In genomic region chr10:107163904-107164861, GRCh38 we compare ENCODE assay signal across 12 cellular contexts. TPM values are rescaled to one million over a fixed set of nuclear protein-coding genes. Genes with fewer than 3 reads are reported as not detected.
DNase-seq lines count a peak whose midpoint lies in the region; ATAC-seq and TF ChIP-seq lines count a peak whose summit lies in the region.
"Had no signal": no experiment of that assay in that cellular context is flagged by ENCODE, and none has a peak within 500 bp of the region (broad histone marks: within the 10 kb centered on the region; RNA-seq: fewer than 3 reads in every experiment).

Gene SORCS1 (minus strand): TSS chr10:107164706.

- peak within 1 kb of the TSS; percentile 89 to 94 (median 94) for H3K4me3 Mint-ChIP-seq in brain
- H3K4me3 Mint-ChIP-seq: dendritic cell treated with granulocyte-macrophage colony-stimulating factor and Interleukin-4, amounts not matched to agents 40 ng/mL and 50 ng/mL, for 4 days; HFFc6 had no signal

- TF ChIP-seq POLR2A in sigmoid colon (IDR thresholded peaks at IDR 0.05) = no peak

- peak within 1 kb of the TSS; percentile 74 to 97 (median 89) for H3K27ac Mint-ChIP-seq in brain
- H3K27ac Mint-ChIP-seq: dendritic cell treated with granulocyte-macrophage colony-stimulating factor and Interleukin-4, amounts not matched to agents 40 ng/mL and 50 ng/mL, for 4 days; HFFc6 had no signal

- peak within 1 kb of the TSS; percentile 58 for H3K4me3 ChIP-seq in H7 (ENCODE audit: insufficient read depth, low read depth, low read length)
- peak within 1 kb of the TSS; percentile 45 to 63 (median 55) for H3K4me3 ChIP-seq in sigmoid colon

- TF ChIP-seq EP300 in sigmoid colon (IDR thresholded peaks at IDR 0.05) = no peak

- H3K27me3 ChIP-seq in H7 (ENCODE audit: control insufficient read depth, insufficient read depth, low read length) (peaks cover 30% of the 10 kb centered on the region), sigmoid colon (peaks cover 0 to 44% (median 0%) of the 10 kb centered on the region in 3 donors)

- ATAC-seq in HG03432 (IDR thresholded peaks at IDR 0.05; ENCODE audit: unreplicated experiment) = no peak
- no peak for ATAC-seq in activated CD4-positive, CD25-positive, alpha-beta regulatory T cell treated with anti-CD3 and anti-CD28 coated beads, Interleukin-2, amount 50 U/mL, for 24 hours
- no peak for ATAC-seq in GM18861 (IDR thresholded peaks at IDR 0.05; ENCODE audit: unreplicated experiment)

- intact Hi-C loops in sigmoid colon (cut with DNase I) = loop anchor here (5.0 to 10.0 kb wide), 4 partner anchors 267 to 651 kb away; no protein-coding TSS in a partner anchor

- H3K27ac ChIP-seq in sigmoid colon = peak within 1 kb of the TSS; percentile 46 to 66 (median 60)
- H3K27ac ChIP-seq: uterus had no signal

- H3K9me3 Mint-ChIP-seq in brain = no peaks in the 10 kb centered on the region
- H3K9me3 Mint-ChIP-seq: dendritic cell treated with granulocyte-macrophage colony-stimulating factor and Interleukin-4, amounts not matched to agents 40 ng/mL and 50 ng/mL, for 4 days had no signal

- TF ChIP-seq CTCF in brain (conservative IDR thresholded peaks at IDR 0.05) (no peak), sigmoid colon (IDR thresholded peaks at IDR 0.05) (no peak)

- H3K36me3 ChIP-seq in H7 (replicated peaks; ENCODE audit: control insufficient read depth, insufficient read depth, low read length) = no peaks in the 10 kb centered on the region
- no peaks in the 10 kb centered on the region for H3K36me3 ChIP-seq in sigmoid colon
- H3K36me3 ChIP-seq: uterus had no signal

- WGBS in sigmoid colon, 2 donors = 4 to 7% methylated on average over 105 of the region's 105 CpGs

- peaks cover 57% of the 10 kb centered on the region for H3K4me1 Mint-ChIP-seq in brain

- H3K27me3 Mint-ChIP-seq in brain = peaks cover 28% of the 10 kb centered on the region

- no peaks in the 10 kb centered on the region for H3K9me3 ChIP-seq in sigmoid colon
- H3K9me3 ChIP-seq: uterus had no signal

- peak; percentile 87 for DNase-seq in H7
- DNase-seq in islet precursor cell = peak; percentile 75
- peak; percentile 78 for DNase-seq in sigmoid colon
- DNase-seq in NCI-H1105 treated with DMSO at 0.1 percent for 48 hours (lab: John Stamatoyannopoulos, UW) = no peak
- DNase-seq: HFFc6, MV-4-11 had no signal

- no peaks in the 10 kb centered on the region for H3K36me3 Mint-ChIP-seq in brain

- H3K4me1 ChIP-seq in sigmoid colon = peaks cover 0 to 25% (median 10%) of the 10 kb centered on the region in 4 donors

RNA-seq across cellular contexts. Expression of gene SORCS1, which starts in this region (rescaled TPM):
- 1.00 and 1.3 TPM in 2 replicates for total RNA-seq in H7 (2014; rRNA removed; shearing (Covaris generic))
- polyA plus RNA-seq in brain (ENCODE audit: insufficient read depth, low read depth, low replicate concordance) = 0.71 TPM
- total RNA-seq in sigmoid colon = 10 to 100 TPM in 3 of 4 donors, 1 to 10 TPM in 1; 6.8 to 18.3 (median 13.8) TPM
- polyA plus RNA-seq in sigmoid colon = 1 to 10 TPM in 2 of 3 donors, not detected in 1; 2.5 to 3.0 TPM
